8 cellular contexts compared by ENCODE assay signal in genomic region chr14:68780358-68781160, GRCh38. TPM values are rescaled to one million over a fixed set of nuclear protein-coding genes. Genes with fewer than 3 reads are reported as not detected.
DNase-seq lines count a peak whose midpoint lies in the region; ATAC-seq and TF ChIP-seq lines count a peak whose summit lies in the region.

No MANE protein-coding gene starts in this region.

- H3K36me3 ChIP-seq in adrenal gland (replicated peaks in 1 of 2): no peaks in the 10 kb centered on the region

- no peak for TF ChIP-seq CTCF in adrenal gland (IDR thresholded peaks at IDR 0.05)
- no peak for TF ChIP-seq CTCF in retinal pigment epithelial cell (conservative IDR thresholded peaks at IDR 0.05; ENCODE audit: low read depth, low read length)

- intact Hi-C loops in adrenal gland (cut with DNase I): loop anchor here (10.0 kb wide), 2 partner anchors 256 to 386 kb away; no protein-coding TSS in a partner anchor

- H3K27ac ChIP-seq in adrenal gland: peak overlapping the region in 4 of 5 donors; percentile 15 to 72 (median 58)

- H3K4me1 ChIP-seq in adrenal gland (replicated peaks in 1 of 2): peaks cover 4 to 34% of the 10 kb centered on the region in 2 donors

- TF ChIP-seq POLR2A in adrenal gland (IDR thresholded peaks at IDR 0.05): no peak

- no peak for ATAC-seq in HG03039 (IDR thresholded peaks at IDR 0.05; ENCODE audit: unreplicated experiment)
- no peak for ATAC-seq in GM18907 (IDR thresholded peaks at IDR 0.05; ENCODE audit: unreplicated experiment)

- no peaks in the 10 kb centered on the region for H3K9me3 ChIP-seq in adrenal gland (replicated peaks in 1 of 3)

- H3K4me3 ChIP-seq in adrenal gland: no peak overlapping the region
- H3K4me3 ChIP-seq in retinal pigment epithelial cell (ENCODE audit: low read length): no peak overlapping the region

- no peaks in the 10 kb centered on the region for H3K27me3 ChIP-seq in adrenal gland

- DNase-seq in AG20443 (ENCODE audit: low spot score): peak; percentile 74
- DNase-seq in MV-4-11 (lab: John Stamatoyannopoulos, UW): peak; percentile 65
- peak in 6 of 7 donors; percentile 40 to 78 (median 72) for DNase-seq in adrenal gland
- DNase-seq in hepatic stellate cell (ENCODE audit: low spot score): peak; percentile 62
- DNase-seq in retinal pigment epithelial cell (ENCODE audit: low read depth): peak; percentile 74
- DNase-seq in cerebellar nuclear complex (lab: John Stamatoyannopoulos, UW): no peak

- 56 to 66% (median 59%) methylated on average over 7 of the region's 7 CpGs for WGBS in adrenal gland, 4 donors

RNA-seq across cellular contexts. Expression of gene ZFP36L1, which starts 12.3 kb away (rescaled TPM):
- 100 to 1,000 TPM in 7 of 8 donors, 10 to 100 TPM in 1; 95.2 to 332 (median 185) TPM for total RNA-seq in adrenal gland
- polyA plus RNA-seq in adrenal gland: 10 to 100 TPM; 38.0 to 69.8 (median 54.8) TPM

Comparison
In these comparisons a context has a peak if more than half of its experiments do, and no peak if none do; other contexts are left out.
1. DNase-seq: peak in AG20443 (single experiment), MV-4-11 (single experiment), adrenal gland (6 of 7), hepatic stellate cell (single experiment) and retinal pigment epithelial cell (single experiment); none in cerebellar nuclear complex (0 of 2).